In the genomic region with DNA sequence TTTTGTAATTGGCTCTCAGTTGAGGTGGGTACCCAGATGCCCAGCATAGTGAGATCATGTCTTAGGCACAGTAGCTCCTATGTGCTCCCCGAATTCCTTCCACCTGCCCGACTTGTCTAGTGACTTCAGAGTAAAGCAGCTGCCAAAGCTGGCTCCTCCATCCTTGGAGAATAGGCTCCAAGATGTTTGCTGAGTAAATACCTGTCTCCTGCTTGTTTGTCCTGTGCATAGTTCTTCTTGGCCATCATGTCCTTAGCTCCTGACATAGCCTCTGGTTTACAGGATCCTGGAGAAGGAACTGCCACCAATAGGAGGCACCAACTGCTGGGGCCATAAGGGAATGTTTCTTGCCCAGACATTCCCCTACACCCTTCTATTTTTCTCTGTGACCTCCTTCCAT, we compare ENCODE assay signal across 20 cellular contexts. TPM values are rescaled to one million over a fixed set of nuclear protein-coding genes. Genes with fewer than 3 reads are reported as not detected.
"Had no signal": no experiment of that assay in that cellular context is flagged by ENCODE, and none has a peak within 500 bp of the region (broad histone marks: within the 10 kb centered on the region; RNA-seq: fewer than 3 reads in every experiment).

No MANE protein-coding gene starts in this region.

- H3K4me1 ChIP-seq: adrenal gland, parathyroid adenoma, tibial artery had no signal

- H3K79me2 ChIP-seq: parathyroid adenoma had no signal

- H3K27ac ChIP-seq: adrenal gland, epithelial cell of prostate, parathyroid adenoma, tibial artery had no signal

- DNase-seq: activated CD4-positive, alpha-beta T cell treated with anti-CD3 and anti-CD28 coated beads, Interleukin-2, amount 10 ng/mL, durations not matched to agents 7 days and 5 days; activated CD4-positive, CD25-positive, alpha-beta regulatory T cell; activated naive CD4-positive, alpha-beta T cell treated with anti-CD3 and anti-CD28 coated beads, Interleukin-2, amount 50 U/mL, for 16 hours; activated T-cell treated with anti-CD3 and anti-CD28 coated beads for 4 hours; adrenal gland; caudate nucleus; cortex of kidney; effector CD8-positive, alpha-beta T cell; hippocampal formation; midbrain; retina; tibial artery had no signal

- H3K36me3 ChIP-seq: adrenal gland, tibial artery had no signal

- H3K9ac ChIP-seq: parathyroid adenoma had no signal

- H3K9me3 ChIP-seq: adrenal gland, tibial artery had no signal

- H2AFZ ChIP-seq: parathyroid adenoma had no signal

- H3K4me3 ChIP-seq: adrenal gland, skin epidermis, tibial artery had no signal

RNA-seq across cellular contexts. Expression of gene CISTR, which starts 52.6 kb away (rescaled TPM):
- total RNA-seq: activated CD4-positive, alpha-beta T cell treated with anti-CD3 and anti-CD28 coated beads, Interleukin-2, amount 10 ng/mL, durations not matched to agents 7 days and 5 days; activated CD8-positive, alpha-beta memory T cell treated with anti-CD3 and anti-CD28 coated beads for 36 hours; activated T-helper 17 cell treated with anti-CD3 and anti-CD28 coated beads, Interleukin-2, amount 50 U/mL, for 72 hours; adrenal gland; glomerular endothelial cell; kidney epithelial cell; liver had no signal
- polyA plus RNA-seq: adrenal gland, liver had no signal
